Comparison of ENCODE assay signal across 9 cellular contexts in genomic region chr2:9099341-9099751, GRCh38.
DNase-seq lines count a peak whose midpoint lies in the region; ATAC-seq, FAIRE-seq and TF ChIP-seq lines count a peak whose summit lies in the region.
"Had no signal": no experiment of that assay in that cellular context is flagged by ENCODE, and none has a peak within 500 bp of the region (broad histone marks: within the 10 kb centered on the region; RNA-seq: fewer than 3 reads in every experiment).

No MANE protein-coding gene starts in this region.

- no peak overlapping the region for H3K4me3 ChIP-seq in K562

- no peaks in the 10 kb centered on the region for H3K79me2 ChIP-seq in K562 (ENCODE audit: control insufficient read depth, insufficient read depth, low read length)

- POLR2A ChIA-PET in K562 (lab: Yijun Ruan, JAX), result no interaction called here

- no peak for DNase-seq in activated naive CD4-positive, alpha-beta T cell treated with anti-CD3 and anti-CD28 coated beads, Interleukin-2, amount 50 U/mL, for 72 hours (ENCODE audit: low spot score in 2 of 2)
- DNase-seq in activated naive CD4-positive, alpha-beta T cell treated with anti-CD3 and anti-CD28 coated beads, Interleukin-2, amount 10 ng/mL, durations not matched to agents 7 days and 5 days, result no peak
- DNase-seq in K562 (ENCODE audit: extremely low read depth in 1 of 4, low spot score in 3 of 4) (no peak), type B pancreatic cell (ENCODE audit: extremely low spot score, unreplicated experiment) (no peak), C1 segment of cervical spinal cord (lab: John Stamatoyannopoulos, UW) (no peak), NCI-H345 (lab: John Stamatoyannopoulos, UW) (no peak)
- DNase-seq: MV-4-11 had no signal

- ATAC-seq in activated naive CD4-positive, alpha-beta T cell treated with anti-CD3 and anti-CD28 coated beads, Interleukin-2, amount 50 U/mL, for 72 hours, result peak; percentile 40 to 78
- ATAC-seq in HG03135 (IDR thresholded peaks at IDR 0.05; ENCODE audit: unreplicated experiment) (peak; percentile 62), K562 (no peak; the same call in 1 of the 3 replicates), esophagus mucosa (no peak)

- WGBS in K562 (ENCODE audit: insufficient coverage, low coverage, missing lambda C conversion rate), result 35% methylated on average over 9 of the region's 9 CpGs

- no TSS peak for BruUV-seq in K562 (replicated peaks; lab: Mats Ljungman, UMichigan)

- no peak overlapping the region for H3K4me3 Mint-ChIP-seq in activated naive CD4-positive, alpha-beta T cell treated with anti-CD3 and anti-CD28 coated beads, Interleukin-2, amount 10 ng/mL, durations not matched to agents 7 days and 5 days
- no peak overlapping the region for H3K4me3 Mint-ChIP-seq in type B pancreatic cell

- no peaks in the 10 kb centered on the region for H3K9me3 Mint-ChIP-seq in activated naive CD4-positive, alpha-beta T cell treated with anti-CD3 and anti-CD28 coated beads, Interleukin-2, amount 50 U/mL, for 72 hours
- no peaks in the 10 kb centered on the region for H3K9me3 Mint-ChIP-seq in activated naive CD4-positive, alpha-beta T cell treated with anti-CD3 and anti-CD28 coated beads, Interleukin-2, amount 10 ng/mL, durations not matched to agents 7 days and 5 days
- no peaks in the 10 kb centered on the region for H3K9me3 Mint-ChIP-seq in type B pancreatic cell

- TF ChIP-seq POLR2A in K562 (conservative IDR thresholded peaks at IDR 0.05), result no peak

- no peaks in the 10 kb centered on the region for H3K36me3 Mint-ChIP-seq in activated naive CD4-positive, alpha-beta T cell treated with anti-CD3 and anti-CD28 coated beads, Interleukin-2, amount 50 U/mL, for 72 hours
- H3K36me3 Mint-ChIP-seq in activated naive CD4-positive, alpha-beta T cell treated with anti-CD3 and anti-CD28 coated beads, Interleukin-2, amount 10 ng/mL, durations not matched to agents 7 days and 5 days, result no peaks in the 10 kb centered on the region
- H3K36me3 Mint-ChIP-seq in type B pancreatic cell, result peaks cover 4% of the 10 kb centered on the region

- CTCF ChIA-PET in activated naive CD4-positive, alpha-beta T cell treated with anti-CD3 and anti-CD28 coated beads, Interleukin-2, amount 10 ng/mL, durations not matched to agents 7 days and 5 days (lab: Charles Lee), result no interaction called here
- CTCF ChIA-PET in K562 (lab: Yijun Ruan, JAX; ENCODE audit: low intra/inter-chr PET ratio), result no interaction called here

- TF ChIP-seq RAD21 in K562 (CRISPR knock-in tag; conservative IDR thresholded peaks at IDR 0.05 in 1 of 2, IDR thresholded peaks at IDR 0.05 in 1 of 2), result no peak

- TF ChIP-seq CTCF in K562 (IDR thresholded peaks at IDR 0.05 in 2 of 3, conservative IDR thresholded peaks at IDR 0.05 in 1 of 3; ENCODE audit: insufficient read depth in 2 of 3, low read depth in 1 of 3, low read length in 3 of 3), result no peak
- no peak for TF ChIP-seq CTCF in type B pancreatic cell (conservative IDR thresholded peaks at IDR 0.05)

- in situ Hi-C loops in K562 (cut with MboI), result no loop called here

- H3K27ac Mint-ChIP-seq in activated naive CD4-positive, alpha-beta T cell treated with anti-CD3 and anti-CD28 coated beads, Interleukin-2, amount 50 U/mL, for 72 hours, result no peak overlapping the region
- no peak overlapping the region for H3K27ac Mint-ChIP-seq in activated naive CD4-positive, alpha-beta T cell treated with anti-CD3 and anti-CD28 coated beads, Interleukin-2, amount 10 ng/mL, durations not matched to agents 7 days and 5 days
- H3K27ac Mint-ChIP-seq in type B pancreatic cell, result peak overlapping the region; percentile 48

- FAIRE-seq in K562 (lab: Jason Lieb, UNC), result peak; percentile 68

- H3K4me1 ChIP-seq in K562 (replicated peaks in 1 of 2; ENCODE audit: control insufficient read depth in 2 of 2, insufficient read depth in 2 of 2, low read length in 2 of 2), result peaks cover 0 to 26% of the 10 kb centered on the region in 2 experiments; a peak in 2 of 5 replicates

- no peaks in the 10 kb centered on the region for H3K9me1 ChIP-seq in K562 (ENCODE audit: control insufficient read depth, insufficient read depth, low read length)

- H3K4me1 Mint-ChIP-seq in activated naive CD4-positive, alpha-beta T cell treated with anti-CD3 and anti-CD28 coated beads, Interleukin-2, amount 10 ng/mL, durations not matched to agents 7 days and 5 days, result no peaks in the 10 kb centered on the region
- H3K4me1 Mint-ChIP-seq in type B pancreatic cell (ENCODE audit: unreplicated experiment), result peaks cover 43% of the 10 kb centered on the region

- peak overlapping the region; percentile 38; the same call in 1 of the 2 replicates for H3K4me2 ChIP-seq in K562 (ENCODE audit: insufficient read depth, low read length)

- H3K27me3 Mint-ChIP-seq in activated naive CD4-positive, alpha-beta T cell treated with anti-CD3 and anti-CD28 coated beads, Interleukin-2, amount 10 ng/mL, durations not matched to agents 7 days and 5 days, result peaks cover 30% of the 10 kb centered on the region
- H3K27me3 Mint-ChIP-seq in type B pancreatic cell, result no peaks in the 10 kb centered on the region

- H3K27ac ChIP-seq in K562 (ENCODE audit: extremely low read depth, low read depth, low read length), result no peak overlapping the region

- no peaks in the 10 kb centered on the region; the same call in 1 of the 2 replicates for H4K20me1 ChIP-seq in K562 (replicated peaks; ENCODE audit: control insufficient read depth, insufficient read depth, low read length)

- intact Hi-C loops in K562 (cut with micrococcal nuclease), result no loop called here

- peak overlapping the region; percentile 37 for H2AFZ ChIP-seq in K562 (ENCODE audit: low read depth, low read length)

- no peak for TF ChIP-seq EP300 in K562 (IDR thresholded peaks at IDR 0.05; ENCODE audit: low read length)

- H3K36me3 ChIP-seq in K562 (ENCODE audit: control insufficient read depth, insufficient read depth, low read length), result no peaks in the 10 kb centered on the region

- H3K9ac ChIP-seq in K562 (ENCODE audit: insufficient read depth in 1 of 2, low read depth in 2 of 2, low read length in 2 of 2), result no peak overlapping the region

- H3K27me3 ChIP-seq in K562 (ENCODE audit: control insufficient read depth in 2 of 2, insufficient read depth in 2 of 2, low read length in 2 of 2), result no peaks in the 10 kb centered on the region

- no peaks in the 10 kb centered on the region for H3K9me3 ChIP-seq in K562 (replicated peaks; ENCODE audit: control insufficient read depth, insufficient read depth, low read depth, low read length)

TF ChIP-seq in K562, 482 proteins besides CTCF, POLR2A, EP300 and RAD21:
- peak; percentile 51 for TF ChIP-seq FOSL1 (tag; conservative IDR thresholded peaks at IDR 0.05)
- peak; percentile 22; the same call in 1 of the 2 replicates for TF ChIP-seq EHMT2 (IDR thresholded peaks at IDR 0.05)
- no peak for TF ChIP-seq DNMT1 (IDR thresholded peaks at IDR 0.05)
- no peak for TF ChIP-seq SMAD2 (IDR thresholded peaks at IDR 0.05; ENCODE audit: low read depth, low read length)

Comparison
In these comparisons a context has a peak if more than half of its experiments do, and no peak if none do; other contexts are left out.
1. ATAC-seq: peak in activated naive CD4-positive, alpha-beta T cell treated with anti-CD3 and anti-CD28 coated beads, Interleukin-2, amount 50 U/mL, for 72 hours (2 of 2) and HG03135 (single experiment); none in K562 (single experiment) and esophagus mucosa (single experiment).